In the genomic region with DNA sequence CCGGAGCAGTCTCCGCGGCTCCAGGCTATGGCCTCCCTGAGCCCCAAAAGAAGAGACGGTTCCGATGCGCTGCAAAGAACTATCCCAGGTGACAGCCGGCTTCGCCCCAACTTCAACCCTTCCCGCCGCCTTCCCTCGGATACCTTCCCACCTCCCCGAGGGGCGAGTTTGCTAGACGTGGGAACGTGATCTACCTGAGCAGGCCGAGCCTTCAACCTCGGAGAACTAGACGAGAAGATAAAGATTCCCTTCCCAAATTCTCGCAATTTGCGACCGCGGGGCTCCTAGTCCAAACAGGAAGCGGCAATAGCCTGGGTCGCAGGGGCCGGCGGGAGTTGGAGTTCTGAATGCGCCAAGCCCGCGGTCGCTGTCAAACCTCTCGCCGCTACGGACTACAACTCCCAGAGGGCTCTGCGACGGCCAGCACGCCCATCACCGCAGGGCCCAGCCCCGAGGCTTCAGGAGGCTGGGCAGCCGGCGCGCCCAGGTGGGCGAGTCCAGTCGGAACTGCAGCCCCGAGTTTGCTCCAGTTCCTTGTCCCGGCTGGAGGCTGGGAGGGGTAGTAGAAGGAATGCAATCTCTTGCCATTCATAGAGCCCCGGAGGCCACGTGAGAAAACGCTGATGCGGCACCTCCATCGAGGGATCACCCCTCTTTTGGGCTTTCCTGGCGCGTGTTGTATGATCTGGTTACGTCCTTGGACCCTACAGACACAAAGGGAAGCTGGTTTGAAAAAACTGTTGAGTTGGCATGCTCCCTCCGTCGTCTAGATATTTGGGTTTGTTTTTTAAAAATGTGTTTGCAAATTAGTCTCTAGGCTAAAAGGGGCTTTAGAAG, we compare ENCODE assay signal across 8 cellular contexts. TPM values are rescaled to one million over a fixed set of nuclear protein-coding genes. Genes with fewer than 3 reads are reported as not detected.
DNase-seq lines count a peak whose midpoint lies in the region; ATAC-seq and TF ChIP-seq lines count a peak whose summit lies in the region.

A gene with protein sequence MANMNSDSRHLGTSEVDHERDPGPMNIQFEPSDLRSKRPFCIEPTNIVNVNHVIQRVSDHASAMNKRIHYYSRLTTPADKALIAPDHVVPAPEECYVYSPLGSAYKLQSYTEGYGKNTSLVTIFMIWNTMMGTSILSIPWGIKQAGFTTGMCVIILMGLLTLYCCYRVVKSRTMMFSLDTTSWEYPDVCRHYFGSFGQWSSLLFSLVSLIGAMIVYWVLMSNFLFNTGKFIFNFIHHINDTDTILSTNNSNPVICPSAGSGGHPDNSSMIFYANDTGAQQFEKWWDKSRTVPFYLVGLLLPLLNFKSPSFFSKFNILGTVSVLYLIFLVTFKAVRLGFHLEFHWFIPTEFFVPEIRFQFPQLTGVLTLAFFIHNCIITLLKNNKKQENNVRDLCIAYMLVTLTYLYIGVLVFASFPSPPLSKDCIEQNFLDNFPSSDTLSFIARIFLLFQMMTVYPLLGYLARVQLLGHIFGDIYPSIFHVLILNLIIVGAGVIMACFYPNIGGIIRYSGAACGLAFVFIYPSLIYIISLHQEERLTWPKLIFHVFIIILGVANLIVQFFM (minus strand): TSS at position 302 of the 837 bp plus-strand sequence. CDS start 14,366 bp downstream, outside the sequence.

- CTCF ChIA-PET in GM10248 (lab: Yijun Ruan, JAX), result interaction anchor here (0.8 to 3.0 kb wide), 3 partner anchors 12 to 38 kb away, joined by 3 to 11 read pairs (median 3); no protein-coding TSS in a partner anchor

- ATAC-seq in HG02623 (IDR thresholded peaks at IDR 0.05; ENCODE audit: unreplicated experiment) (peak; percentile 99), Right ventricle myocardium inferior (peak; percentile 100)

- POLR2A ChIA-PET in GM10248 (lab: Yijun Ruan, JAX), result no interaction called here

- H3K27me3 Mint-ChIP-seq in activated naive CD8-positive, alpha-beta T cell, result peaks cover 3% of the 10 kb centered on the region

- TF ChIP-seq EP300 in ovary (IDR thresholded peaks at IDR 0.05), result no peak

- H3K36me3 ChIP-seq in ovary, result no peaks in the 10 kb centered on the region
- H3K36me3 ChIP-seq in thyroid gland, result no peaks in the 10 kb centered on the region

- peaks cover 23% of the 10 kb centered on the region for H3K4me1 Mint-ChIP-seq in activated naive CD8-positive, alpha-beta T cell (ENCODE audit: low read depth)

- DNase-seq in GM10248 (ENCODE audit: extremely low spot score) (peak; percentile 93), NCI-H1105 (lab: John Stamatoyannopoulos, UW) (peak; percentile 88), SKM-1 treated with dmso at 0.1 percent for 144 hours (lab: John Stamatoyannopoulos, UW; ENCODE audit: unreplicated experiment) (peak; percentile 96), Right ventricle myocardium inferior (ENCODE audit: missing footprints) (peak; percentile 98), ovary (peak; percentile 94 to 97 (median 96)), thyroid gland (peak; percentile 96 to 97)

- peaks cover 11% of the 10 kb centered on the region for H3K9me3 Mint-ChIP-seq in activated naive CD8-positive, alpha-beta T cell (ENCODE audit: low read depth)

- peaks cover 11% of the 10 kb centered on the region for H3K36me3 Mint-ChIP-seq in activated naive CD8-positive, alpha-beta T cell

- peak within 1 kb of the TSS; percentile 54 for H3K4me3 ChIP-seq in ovary
- peak within 1 kb of the TSS; percentile 23 to 87 (median 48) for H3K4me3 ChIP-seq in thyroid gland (replicated peaks in 1 of 3)

- H3K4me1 ChIP-seq in ovary (ENCODE audit: insufficient read depth) (peaks cover 8% of the 10 kb centered on the region), thyroid gland (peaks cover 5 to 7% of the 10 kb centered on the region in 2 donors)

- TF ChIP-seq POLR2A in ovary (IDR thresholded peaks at IDR 0.05) (no peak), thyroid gland (IDR thresholded peaks at IDR 0.05) (peak in 1 of 2 donors; percentile 73)

- intact Hi-C loops in Right ventricle myocardium inferior (cut with DNase I) (loop anchor here (5.0 kb wide), 2 partner anchors 280 to 485 kb away; partner anchors contain the start of gene IL6ST), ovary (cut with DNase I) (no loop called here), thyroid gland (cut with DNase I) (no loop called here)

- H3K9me3 ChIP-seq in ovary (peaks cover 0 to under 1% of the 10 kb centered on the region in 2 donors), thyroid gland (no peaks in the 10 kb centered on the region)

- H3K27ac ChIP-seq in ovary, result peak within 1 kb of the TSS in 1 of 2 donors; percentile 52
- peak within 1 kb of the TSS in 2 of 3 donors; percentile 39 to 54 for H3K27ac ChIP-seq in thyroid gland

- peak within 1 kb of the TSS; percentile 95 for H3K27ac Mint-ChIP-seq in activated naive CD8-positive, alpha-beta T cell

- TF ChIP-seq CTCF in GM10248 (IDR thresholded peaks at IDR 0.05; ENCODE audit: control extremely low read depth, extremely low read depth, low read depth, missing control alignments) (no peak), ovary (IDR thresholded peaks at IDR 0.05) (peak in 1 of 3 donors; percentile 17), thyroid gland (IDR thresholded peaks at IDR 0.05) (no peak)

- peak within 1 kb of the TSS; percentile 100 for H3K4me3 Mint-ChIP-seq in activated naive CD8-positive, alpha-beta T cell

- WGBS in ovary, 3 donors, result 0 to 1% (median 0%) methylated on average over 54 to 55 of the region's 55 CpGs
- 0% methylated on average over 30 to 32 of the region's 55 CpGs for WGBS in thyroid gland, 2 donors

- H3K27me3 ChIP-seq in ovary (no peaks in the 10 kb centered on the region), thyroid gland (no peaks in the 10 kb centered on the region)

RNA-seq across cellular contexts. Expression of the gene that starts here (rescaled TPM):
- 7.9 TPM for total RNA-seq in Right ventricle myocardium inferior
- 10 to 100 TPM; 12.8 to 29.6 (median 21.6) TPM for total RNA-seq in ovary
- 10 to 100 TPM in 1 of 2 donors, 1 to 10 TPM in 1; 7.9 to 16.2 TPM for polyA plus RNA-seq in ovary
- 10 to 100 TPM; 19.5 to 44.2 (median 30.4) TPM for total RNA-seq in thyroid gland
